9 cellular contexts compared by ENCODE assay signal in genomic region chr10:98466916-98467505, GRCh38. TPM values are rescaled to one million over a fixed set of nuclear protein-coding genes. Genes with fewer than 3 reads are reported as not detected.
DNase-seq lines count a peak whose midpoint lies in the region; ATAC-seq, FAIRE-seq and TF ChIP-seq lines count a peak whose summit lies in the region.
"Had no signal": no experiment of that assay in that cellular context is flagged by ENCODE, and none has a peak within 500 bp of the region (broad histone marks: within the 10 kb centered on the region; RNA-seq: fewer than 3 reads in every experiment).

No MANE protein-coding gene starts in this region.

- 60 to 63% methylated on average over 10 to 14 of the region's 14 CpGs for WGBS in transverse colon (ENCODE audit: low coverage in 1 of 2), 2 donors

- peak overlapping the region in 1 of 4 donors; percentile 70 for H3K4me3 ChIP-seq in transverse colon

- no peaks in the 10 kb centered on the region for H3K27me3 ChIP-seq in transverse colon

- TF ChIP-seq CTCF in HFFc6 (IDR thresholded peaks at IDR 0.05) (no peak), transverse colon (IDR thresholded peaks at IDR 0.05) (no peak), D721Med (IDR thresholded peaks at IDR 0.05; ENCODE audit: insufficient read depth, missing control alignments) (no peak)

- H3K4me3 Mint-ChIP-seq in HFFc6: no peak overlapping the region; the same call in 1 of the 2 replicates
- peak overlapping the region; percentile 92 for H3K4me3 Mint-ChIP-seq in activated naive CD8-positive, alpha-beta T cell treated with anti-CD3 and anti-CD28 coated beads, Interleukin-2, amount 10 ng/mL, durations not matched to agents 7 days and 5 days
- peak overlapping the region; percentile 95 to 100 (median 98) for H3K4me3 Mint-ChIP-seq in naive thymus-derived CD8-positive, alpha-beta T cell

- H3K36me3 Mint-ChIP-seq in HFFc6 (ENCODE audit: low read depth): no peaks in the 10 kb centered on the region
- no peaks in the 10 kb centered on the region for H3K36me3 Mint-ChIP-seq in activated naive CD8-positive, alpha-beta T cell treated with anti-CD3 and anti-CD28 coated beads, Interleukin-2, amount 10 ng/mL, durations not matched to agents 7 days and 5 days
- no peaks in the 10 kb centered on the region for H3K36me3 Mint-ChIP-seq in naive thymus-derived CD8-positive, alpha-beta T cell

- POLR2A ChIA-PET in activated naive CD8-positive, alpha-beta T cell treated with anti-CD3 and anti-CD28 coated beads, Interleukin-2, amount 10 ng/mL, durations not matched to agents 7 days and 5 days (lab: Charles Lee): interaction anchor here (0.7 kb wide), 1 partner anchor 719 kb away, joined by 6 read pairs; no protein-coding TSS in a partner anchor
- POLR2A ChIA-PET in naive thymus-derived CD8-positive, alpha-beta T cell (lab: Charles Lee): interaction anchor here (0.6 to 1.1 kb wide), 2 partner anchors 22 to 52 kb away, joined by 3 read pairs; partner anchors contain the start of gene PYROXD2

- no peak for FAIRE-seq in D721Med (lab: Jason Lieb, UNC)

- no peak for TF ChIP-seq POLR2A in transverse colon (IDR thresholded peaks at IDR 0.05)

- peaks cover 4% of the 10 kb centered on the region for H3K27me3 Mint-ChIP-seq in HFFc6 (ENCODE audit: insufficient read depth)
- H3K27me3 Mint-ChIP-seq in activated naive CD8-positive, alpha-beta T cell treated with anti-CD3 and anti-CD28 coated beads, Interleukin-2, amount 10 ng/mL, durations not matched to agents 7 days and 5 days: peaks cover 21% of the 10 kb centered on the region
- peaks cover 4 to 16% (median 12%) of the 10 kb centered on the region in 5 donors for H3K27me3 Mint-ChIP-seq in naive thymus-derived CD8-positive, alpha-beta T cell

- H3K9me3 ChIP-seq in transverse colon: no peaks in the 10 kb centered on the region

- intact Hi-C loops in transverse colon (cut with DNase I; ENCODE audit: low total_unique reads): loop anchor here (5.0 to 10.0 kb wide), 2 partner anchors 708 to 780 kb away; no protein-coding TSS in a partner anchor

- H3K36me3 ChIP-seq in transverse colon: no peaks in the 10 kb centered on the region

- no peaks in the 10 kb centered on the region for H3K9me3 Mint-ChIP-seq in HFFc6
- no peaks in the 10 kb centered on the region for H3K9me3 Mint-ChIP-seq in activated naive CD8-positive, alpha-beta T cell treated with anti-CD3 and anti-CD28 coated beads, Interleukin-2, amount 10 ng/mL, durations not matched to agents 7 days and 5 days
- no peaks in the 10 kb centered on the region for H3K9me3 Mint-ChIP-seq in naive thymus-derived CD8-positive, alpha-beta T cell

- in situ Hi-C loops in transverse colon (cut with MboI; ENCODE audit: low pct_ligation_motif_present in 1 of 4, low pct_unique_long_range_greater_than_20kb in 1 of 4, low sequenced_read_pairs in 3 of 4): loop anchor here (5.0 to 25.0 kb wide), 6 partner anchors 195 to 785 kb away; no protein-coding TSS in a partner anchor

- DNase-seq in NCI-H146 (lab: John Stamatoyannopoulos, UW) (peak; percentile 48), NCI-H146 treated with DMSO at 0.1 percent for 48 hours (lab: John Stamatoyannopoulos, UW; ENCODE audit: unreplicated experiment) (no peak), HFFc6 (no peak), transverse colon (no peak), D721Med (ENCODE audit: insufficient read length, low spot score) (no peak)
- no peak for DNase-seq in activated naive CD8-positive, alpha-beta T cell treated with anti-CD3 and anti-CD28 coated beads, Interleukin-2, amount 10 ng/mL, durations not matched to agents 7 days and 5 days
- no peak for DNase-seq in naive thymus-derived CD8-positive, alpha-beta T cell
- no peak for DNase-seq in stimulated activated CD4-positive, alpha-beta T cell treated with anti-CD3 and anti-CD28 coated beads, Interleukin-4, amount 100 ng/mL, for 1 hour

- peak overlapping the region; percentile 51 for H3K27ac Mint-ChIP-seq in HFFc6
- no peak overlapping the region for H3K27ac Mint-ChIP-seq in activated naive CD8-positive, alpha-beta T cell treated with anti-CD3 and anti-CD28 coated beads, Interleukin-2, amount 10 ng/mL, durations not matched to agents 7 days and 5 days
- H3K27ac Mint-ChIP-seq in naive thymus-derived CD8-positive, alpha-beta T cell: peak overlapping the region in 7 of 10 donors; percentile 73 to 98 (median 95)

- TF ChIP-seq EP300 in transverse colon (IDR thresholded peaks at IDR 0.05; ENCODE audit: low read depth): no peak

- peaks cover 48% of the 10 kb centered on the region for H3K4me1 Mint-ChIP-seq in HFFc6 (ENCODE audit: low read depth)
- peaks cover 5% of the 10 kb centered on the region for H3K4me1 Mint-ChIP-seq in activated naive CD8-positive, alpha-beta T cell treated with anti-CD3 and anti-CD28 coated beads, Interleukin-2, amount 10 ng/mL, durations not matched to agents 7 days and 5 days
- H3K4me1 Mint-ChIP-seq in naive thymus-derived CD8-positive, alpha-beta T cell: peaks cover 0 to 9% (median 9%) of the 10 kb centered on the region in 4 donors

- no peak for ATAC-seq in activated naive CD8-positive, alpha-beta T cell treated with anti-CD3 and anti-CD28 coated beads, Interleukin-2, amount 10 ng/mL, durations not matched to agents 7 days and 5 days (ENCODE audit: low read depth)
- ATAC-seq in naive thymus-derived CD8-positive, alpha-beta T cell: no peak

- H3K4me1 ChIP-seq in transverse colon: peaks cover 0 to 7% (median 3%) of the 10 kb centered on the region in 4 donors

- H3K27ac ChIP-seq in transverse colon: no peak overlapping the region
- H3K27ac ChIP-seq: 22Rv1 had no signal

RNA-seq across cellular contexts. Expression of gene HPS1, which starts 20.3 kb away (rescaled TPM):
- 10 to 100 TPM; 49.1 to 55.9 (median 52.8) TPM for total RNA-seq in HFFc6 (2021; fragmentation: NEBNext Ultra II Directional; extraction: Animal tissue kit (Norgen Biotek cat#: 25700))
- 10 to 100 TPM; 88.5 to 91.9 TPM for total RNA-seq in activated naive CD8-positive, alpha-beta T cell treated with anti-CD3 and anti-CD28 coated beads, Interleukin-2, amount 10 ng/mL, durations not matched to agents 7 days and 5 days
- total RNA-seq in naive thymus-derived CD8-positive, alpha-beta T cell: 10 to 100 TPM; 80.6 to 86.6 TPM
- polyA plus RNA-seq in naive thymus-derived CD8-positive, alpha-beta T cell: 10 to 100 TPM; 50.9 to 73.8 (median 62.0) TPM
- total RNA-seq in transverse colon: 100 to 1,000 TPM in 2 of 4 donors, 10 to 100 TPM in 2; 62.9 to 160 (median 95.1) TPM

RNA-seq across cellular contexts. Expression of gene PYROXD2, which starts 52.0 kb away (rescaled TPM):
- 10 to 100 TPM in 1 of 6 experiments, 1 to 10 TPM in 5; 7.6 to 10.3 (median 8.9) TPM for total RNA-seq in HFFc6 (2021; fragmentation: NEBNext Ultra II Directional; extraction: Animal tissue kit (Norgen Biotek cat#: 25700))
- total RNA-seq in activated naive CD8-positive, alpha-beta T cell treated with anti-CD3 and anti-CD28 coated beads, Interleukin-2, amount 10 ng/mL, durations not matched to agents 7 days and 5 days: 10 to 100 TPM; 14.0 to 18.0 TPM
- 10 to 100 TPM; 20.3 TPM for total RNA-seq in naive thymus-derived CD8-positive, alpha-beta T cell
- 1 to 10 TPM; 3.8 to 5.7 (median 4.4) TPM for polyA plus RNA-seq in naive thymus-derived CD8-positive, alpha-beta T cell
- total RNA-seq in transverse colon: 10 to 100 TPM in 1 of 4 donors, 1 to 10 TPM in 3; 3.0 to 14.9 (median 8.4) TPM
